In the genomic region with DNA sequence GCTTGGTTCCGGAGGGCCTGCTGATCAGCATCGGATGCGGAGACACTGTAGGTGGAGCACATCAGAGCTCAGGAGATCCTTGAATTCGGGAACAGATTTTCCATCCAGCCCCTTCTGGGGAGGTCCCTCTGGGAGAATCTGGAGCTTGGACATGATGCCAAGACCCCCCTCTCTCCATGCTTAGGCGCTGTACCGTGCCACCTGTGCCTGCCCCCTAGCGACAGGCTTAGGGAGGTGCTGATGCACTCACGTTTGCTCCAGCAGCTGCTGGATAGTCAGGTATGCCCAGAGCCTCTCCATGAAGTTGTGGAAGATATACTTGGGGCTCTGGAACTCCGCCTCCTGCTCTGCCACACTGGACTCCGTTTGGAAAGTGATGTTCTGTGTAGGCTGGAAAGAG, we compare ENCODE assay signal across 8 cellular contexts. TPM values are rescaled to one million over a fixed set of nuclear protein-coding genes. Genes with fewer than 3 reads are reported as not detected.
DNase-seq lines count a peak whose midpoint lies in the region; ATAC-seq and TF ChIP-seq lines count a peak whose summit lies in the region.

No MANE protein-coding gene starts in this region.

- H3K4me2 ChIP-seq in osteoblast (ENCODE audit: insufficient read depth, low read length) = no peak overlapping the region

- H4K20me1 ChIP-seq in osteoblast (ENCODE audit: insufficient read depth, low read length) = no peaks in the 10 kb centered on the region

- no peak overlapping the region for H2AFZ ChIP-seq in osteoblast (ENCODE audit: low read length)

- no peaks in the 10 kb centered on the region for H3K4me1 ChIP-seq in osteoblast (ENCODE audit: insufficient read depth, low read length)

- H3K36me3 ChIP-seq in osteoblast (ENCODE audit: insufficient read depth, low read length) = no peaks in the 10 kb centered on the region

- no peaks in the 10 kb centered on the region for H3K9me3 ChIP-seq in osteoblast (ENCODE audit: low read depth, low read length)

- H3K79me2 ChIP-seq in osteoblast (ENCODE audit: insufficient read depth, low read length) = no peaks in the 10 kb centered on the region

- H3K4me3 ChIP-seq in NB4 (ENCODE audit: low read depth, low read length) = no peak overlapping the region
- H3K4me3 ChIP-seq in cardiac fibroblast (replicated peaks in 1 of 2; ENCODE audit: low read depth in 2 of 2, low read length in 2 of 2) = no peak overlapping the region
- H3K4me3 ChIP-seq in osteoblast (ENCODE audit: insufficient read depth, low read length) = no peak overlapping the region

- H3K27me3 ChIP-seq in osteoblast (ENCODE audit: insufficient read depth, low read length) = no peaks in the 10 kb centered on the region

- TF ChIP-seq POLR2A in NB4 (IDR thresholded peaks at IDR 0.05; ENCODE audit: extremely low read depth, insufficient read length) = no peak

- peak; percentile 74 for TF ChIP-seq CTCF in NB4 (IDR thresholded peaks at IDR 0.05; ENCODE audit: low read depth, low read length)
- TF ChIP-seq CTCF in cardiac fibroblast (IDR thresholded peaks at IDR 0.05; ENCODE audit: low read depth, low read length) = peak; percentile 80
- TF ChIP-seq CTCF in osteoblast (IDR thresholded peaks at IDR 0.05; ENCODE audit: extremely low read depth, low read depth, low read length) = peak; percentile 56

- DNase-seq in NK-92 treated with Interleukin-12 subunit alpha and Interleukin-12 subunit beta, amount 100 ng/mL, for 24 hours (lab: John Stamatoyannopoulos, UW) = peak; percentile 3
- no peak for DNase-seq in NK-92 (lab: John Stamatoyannopoulos, UW; ENCODE audit: unreplicated experiment)
- DNase-seq in NB4 (ENCODE audit: low read depth) = peak; percentile 46
- peak in 1 of 2 donors; percentile 29 for DNase-seq in cardiac fibroblast (ENCODE audit: low read depth in 2 of 2)
- DNase-seq in osteoblast (ENCODE audit: insufficient read length, low spot score, missing footprints) = peak; percentile 94
- DNase-seq in NCI-H1436 treated with DMSO at 0.1 percent for 48 hours (lab: John Stamatoyannopoulos, UW) = no peak
- no peak for DNase-seq in A172 (ENCODE audit: low spot score)

- no peak overlapping the region for H3K27ac ChIP-seq in osteoblast (ENCODE audit: low read depth, low read length)

- ATAC-seq in GM21723 (IDR thresholded peaks at IDR 0.05; ENCODE audit: unreplicated experiment) = no peak

RNA-seq across cellular contexts. Expression of a gene that starts 9.7 kb away (rescaled TPM):
- 2.5 and 3.5 TPM in 2 replicates for total RNA-seq in osteoblast
- 0.69 and 1.1 TPM in 2 replicates for total RNA-seq in A172 (2014; rRNA removed; shearing (Covaris generic))

RNA-seq across cellular contexts. Expression of a gene that starts 14.1 kb away (rescaled TPM):
- 1.4 TPM in 1 of 2 replicates, not detected in the other for total RNA-seq in osteoblast
- total RNA-seq in A172 (2014; rRNA removed; shearing (Covaris generic)) = 0.22 TPM in 1 of 2 replicates, not detected in the other

RNA-seq across cellular contexts. Expression of a gene that starts 26.1 kb away (rescaled TPM):
- under 0.01 TPM in 1 of 2 replicates, not detected in the other for total RNA-seq in osteoblast
- total RNA-seq in A172 (2014; rRNA removed; shearing (Covaris generic)) = 2.2 and 3.1 TPM in 2 replicates

RNA-seq across cellular contexts. Expression of a gene that starts 43.3 kb away (rescaled TPM):
- not detected in 2 replicates for total RNA-seq in osteoblast
- total RNA-seq in A172 (2014; rRNA removed; shearing (Covaris generic)) = not detected in 2 replicates

RNA-seq across cellular contexts. Expression of a gene that starts 50.0 kb away (rescaled TPM):
- total RNA-seq in osteoblast = 22.7 and 24.6 TPM in 2 replicates
- 14.1 and 24.7 TPM in 2 replicates for total RNA-seq in A172 (2014; rRNA removed; shearing (Covaris generic))

Comparison
In these comparisons a context has a peak if more than half of its experiments do, and no peak if none do; other contexts are left out.
1. DNase-seq: peak in NK-92 treated with Interleukin-12 subunit alpha and Interleukin-12 subunit beta, amount 100 ng/mL, for 24 hours (single experiment), NB4 (single experiment) and osteoblast (single experiment); none in NK-92 (single experiment), NCI-H1436 treated with DMSO at 0.1 percent for 48 hours (single experiment) and A172 (single experiment).
2. Peak in every context shown above with its lines, with median percentiles within 50 percentile points of each other: CTCF ChIP-seq.